9 cellular contexts compared by ENCODE assay signal in the genomic region with DNA sequence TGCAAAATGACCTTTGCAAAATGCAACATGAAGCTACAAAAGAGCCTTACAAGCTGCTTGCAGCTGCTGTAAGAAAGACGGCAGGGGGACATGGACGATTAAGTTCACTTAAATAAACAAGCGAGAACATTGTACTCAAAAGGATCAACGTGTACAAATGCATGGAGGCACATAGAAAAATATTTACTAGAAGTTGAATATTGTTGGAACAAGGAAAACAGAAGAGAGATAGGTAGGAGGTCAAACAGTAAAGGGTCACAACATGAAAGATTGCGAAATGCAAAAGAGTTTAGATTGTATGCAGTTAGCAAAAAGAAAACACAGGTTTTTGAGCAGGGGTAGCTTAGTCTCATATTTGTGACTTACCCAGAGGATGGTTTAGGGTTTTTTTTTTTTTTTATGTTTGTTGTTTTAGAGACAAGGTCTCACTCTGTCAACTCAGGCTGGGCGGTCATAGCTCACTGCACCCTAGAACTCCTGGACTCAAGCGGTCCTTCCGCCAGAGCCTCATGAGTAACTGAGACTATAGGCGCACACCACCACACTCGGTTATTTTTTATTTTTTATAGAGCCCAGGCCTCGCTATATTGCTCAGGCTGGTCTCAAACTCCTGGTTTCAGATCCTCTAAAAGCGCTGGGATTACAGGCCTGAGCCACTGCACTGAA. TPM values are rescaled to one million over a fixed set of nuclear protein-coding genes. Genes with fewer than 3 reads are reported as not detected.
A peak's percentile ranks its signal among the peaks of the same experiment; 100 is the strongest.
DNase-seq lines count a peak whose midpoint lies in the region; ATAC-seq, FAIRE-seq and TF ChIP-seq lines count a peak whose summit lies in the region.
"Had no signal": no experiment of that assay in that cellular context is flagged by ENCODE, and none has a peak within 500 bp of the region (broad histone marks: within the 10 kb centered on the region; RNA-seq: fewer than 3 reads in every experiment).

No MANE protein-coding gene starts in this region.

- DNase-seq in cardiac muscle cell (ENCODE audit: low read depth in 1 of 2, low spot score in 1 of 2) = no peak
- no peak for DNase-seq in left ventricle myocardium superior
- peak; percentile 94 for DNase-seq in SHP77 treated with DMSO at 0.1 percent for 48 hours (lab: John Stamatoyannopoulos, UW)
- DNase-seq in kidney tubule cell (ENCODE audit: low spot score) = peak; percentile 31
- no peak for DNase-seq in vagina (ENCODE audit: extremely low spot score in 2 of 2)
- no peak for DNase-seq in H54 (ENCODE audit: insufficient read length, low spot score)
- DNase-seq in left colon = no peak
- DNase-seq: stimulated activated CD4-positive, alpha-beta T cell treated with anti-CD3 and anti-CD28 coated beads, Interleukin-2, amount 100 ng/mL, for 24 hours had no signal

- H3K27ac ChIP-seq in cardiac muscle cell = peak overlapping the region; percentile 99
- peak overlapping the region; percentile 74 for H3K27ac ChIP-seq in vagina

- ATAC-seq in left ventricle myocardium superior = no peak
- no peak for ATAC-seq in GM18511 (IDR thresholded peaks at IDR 0.05; ENCODE audit: unreplicated experiment)
- ATAC-seq in left colon = no peak

- FAIRE-seq in H54 (lab: Jason Lieb, UNC) = no peak

- peaks cover 3% of the 10 kb centered on the region for H3K36me3 ChIP-seq in cardiac muscle cell
- H3K36me3 ChIP-seq in vagina = peaks cover 0 to 4% of the 10 kb centered on the region in 2 donors

- no peaks in the 10 kb centered on the region for H3K9me3 ChIP-seq in cardiac muscle cell (ENCODE audit: low read depth)
- no peaks in the 10 kb centered on the region for H3K9me3 ChIP-seq in vagina

- no peak for TF ChIP-seq CTCF in cardiac muscle cell (IDR thresholded peaks at IDR 0.05; ENCODE audit: low read depth, low read length)
- no peak for TF ChIP-seq CTCF in vagina (IDR thresholded peaks at IDR 0.05)

- intact Hi-C loops in left ventricle myocardium superior (cut with micrococcal nuclease) = no loop called here
- intact Hi-C loops in vagina (cut with DNase I) = no loop called here
- intact Hi-C loops in left colon (cut with DNase I, micrococcal nuclease) = no loop called here

- H3K4me3 ChIP-seq in cardiac muscle cell (no peak overlapping the region), vagina (no peak overlapping the region)

- H3K4me1 ChIP-seq in cardiac muscle cell (ENCODE audit: low read depth) (peaks cover 5% of the 10 kb centered on the region), vagina (no peaks in the 10 kb centered on the region)

- H3K27me3 ChIP-seq in cardiac muscle cell (no peaks in the 10 kb centered on the region), vagina (no peaks in the 10 kb centered on the region)

- TF ChIP-seq POLR2A in vagina (IDR thresholded peaks at IDR 0.05) (no peak), H54 (IDR thresholded peaks at IDR 0.05; ENCODE audit: low read depth, low read length) (no peak)

RNA-seq across cellular contexts. Expression of a gene that starts 1.4 kb away (rescaled TPM):
- total RNA-seq in cardiac muscle cell (12.7 and 18.6 TPM in 2 replicates), left ventricle myocardium superior (10.7 TPM), vagina (33.9 TPM), left colon (10 to 100 TPM; 24.9 to 27.5 TPM)
- 9.4 and 12.3 TPM in 2 replicates for polyA plus RNA-seq in cardiac muscle cell

Comparison
In these comparisons a context has a peak if more than half of its experiments do, and no peak if none do; other contexts are left out.
1. DNase-seq: peak in SHP77 treated with DMSO at 0.1 percent for 48 hours (single experiment) and kidney tubule cell (single experiment); none in cardiac muscle cell (0 of 2), left ventricle myocardium superior (single experiment), vagina (0 of 2), H54 (single experiment) and left colon (0 of 2).